In genomic region chr2:109382946-109383345, GRCh38 we compare ENCODE assay signal across 9 cellular contexts.
A peak's percentile ranks its signal among the peaks of the same experiment; 100 is the strongest.
DNase-seq lines count a peak whose midpoint lies in the region; ATAC-seq and TF ChIP-seq lines count a peak whose summit lies in the region.
"Had no signal": no experiment of that assay in that cellular context is flagged by ENCODE, and none has a peak within 500 bp of the region (broad histone marks: within the 10 kb centered on the region; RNA-seq: fewer than 3 reads in every experiment).

No MANE protein-coding gene starts in this region.

- H3K27me3 ChIP-seq in upper lobe of right lung = no peaks in the 10 kb centered on the region
- H3K27me3 ChIP-seq: ascending aorta had no signal

- H3K4me3 Mint-ChIP-seq in activated T-cell treated with anti-CD3 and anti-CD28 coated beads, Interleukin-2, amount 50 U/mL, for 24 hours = no peak overlapping the region
- no peak overlapping the region for H3K4me3 Mint-ChIP-seq in activated T-cell treated with anti-CD3 and anti-CD28 coated beads, Interleukin-2, amount 50 U/mL, for 4 hours

- no peaks in the 10 kb centered on the region for H3K36me3 Mint-ChIP-seq in activated T-cell treated with anti-CD3 and anti-CD28 coated beads, Interleukin-2, amount 50 U/mL, for 24 hours (ENCODE audit: low read depth)
- no peaks in the 10 kb centered on the region for H3K36me3 Mint-ChIP-seq in activated T-cell treated with anti-CD3 and anti-CD28 coated beads, Interleukin-2, amount 50 U/mL, for 4 hours (ENCODE audit: insufficient read depth)

- H3K27ac Mint-ChIP-seq in activated T-cell treated with anti-CD3 and anti-CD28 coated beads, Interleukin-2, amount 50 U/mL, for 24 hours = no peak overlapping the region

- TF ChIP-seq CTCF in upper lobe of right lung (IDR thresholded peaks at IDR 0.05) (no peak), GM20000 (IDR thresholded peaks at IDR 0.05; ENCODE audit: extremely low read depth, missing control alignments) (no peak)

- no peak for ATAC-seq in activated T-cell treated with anti-CD3 and anti-CD28 coated beads, Interleukin-2, amount 50 U/mL, for 4 hours
- ATAC-seq in upper lobe of right lung (peak; percentile 86), GM21447 (IDR thresholded peaks at IDR 0.05; ENCODE audit: unreplicated experiment) (no peak), HG02981 (IDR thresholded peaks at IDR 0.05; ENCODE audit: unreplicated experiment) (no peak)

- no peak overlapping the region for H3K27ac ChIP-seq in upper lobe of right lung
- H3K27ac ChIP-seq: ascending aorta had no signal

- no peaks in the 10 kb centered on the region for H3K9me3 Mint-ChIP-seq in activated T-cell treated with anti-CD3 and anti-CD28 coated beads, Interleukin-2, amount 50 U/mL, for 24 hours
- H3K9me3 Mint-ChIP-seq in activated T-cell treated with anti-CD3 and anti-CD28 coated beads, Interleukin-2, amount 50 U/mL, for 4 hours = no peaks in the 10 kb centered on the region

- H3K4me1 ChIP-seq in upper lobe of right lung = peaks cover 15% of the 10 kb centered on the region

- no peaks in the 10 kb centered on the region for H3K36me3 ChIP-seq in upper lobe of right lung
- H3K36me3 ChIP-seq: ascending aorta had no signal

- intact Hi-C loops in upper lobe of right lung (cut with DNase I) = no loop called here

- no peaks in the 10 kb centered on the region for H3K4me1 Mint-ChIP-seq in activated T-cell treated with anti-CD3 and anti-CD28 coated beads, Interleukin-2, amount 50 U/mL, for 24 hours (ENCODE audit: low read depth)
- H3K4me1 Mint-ChIP-seq in activated T-cell treated with anti-CD3 and anti-CD28 coated beads, Interleukin-2, amount 50 U/mL, for 4 hours (ENCODE audit: low read depth) = no peaks in the 10 kb centered on the region

- peak; percentile 9 for DNase-seq in activated T-cell treated with anti-CD3 and anti-CD28 coated beads, Interleukin-2, amount 50 U/mL, for 24 hours
- DNase-seq in activated T-cell treated with anti-CD3 and anti-CD28 coated beads, Interleukin-2, amount 50 U/mL, for 4 hours = no peak
- DNase-seq in amniotic stem cell (lab: John Stamatoyannopoulos, UW) (peak; percentile 45), iris pigment epithelial cell (ENCODE audit: low read depth) (peak; percentile 74), upper lobe of right lung (peak; percentile 78), GM20000 (ENCODE audit: low spot score) (no peak)

- no peaks in the 10 kb centered on the region for H3K27me3 Mint-ChIP-seq in activated T-cell treated with anti-CD3 and anti-CD28 coated beads, Interleukin-2, amount 50 U/mL, for 24 hours
- no peaks in the 10 kb centered on the region for H3K27me3 Mint-ChIP-seq in activated T-cell treated with anti-CD3 and anti-CD28 coated beads, Interleukin-2, amount 50 U/mL, for 4 hours (ENCODE audit: low read depth)

- no peaks in the 10 kb centered on the region for H3K9me3 ChIP-seq in upper lobe of right lung
- H3K9me3 ChIP-seq: ascending aorta had no signal

- no peak overlapping the region for H3K4me3 ChIP-seq in upper lobe of right lung
- H3K4me3 ChIP-seq: ascending aorta had no signal

Comparison
In these comparisons a context has a peak if more than half of its experiments do, and no peak if none do; other contexts are left out.
1. DNase-seq: peak in activated T-cell treated with anti-CD3 and anti-CD28 coated beads, Interleukin-2, amount 50 U/mL, for 24 hours (single experiment), amniotic stem cell (single experiment), iris pigment epithelial cell (single experiment) and upper lobe of right lung (single experiment); none in activated T-cell treated with anti-CD3 and anti-CD28 coated beads, Interleukin-2, amount 50 U/mL, for 4 hours (single experiment) and GM20000 (single experiment).